ENCODE assay signal across 11 cellular contexts in genomic region chr19:18684642-18684993, GRCh38. TPM values are rescaled to one million over a fixed set of nuclear protein-coding genes. Genes with fewer than 3 reads are reported as not detected.
DNase-seq lines count a peak whose midpoint lies in the region; ATAC-seq, FAIRE-seq and TF ChIP-seq lines count a peak whose summit lies in the region.
"Had no signal": no experiment of that assay in that cellular context is flagged by ENCODE, and none has a peak within 500 bp of the region (broad histone marks: within the 10 kb centered on the region; RNA-seq: fewer than 3 reads in every experiment).

No MANE protein-coding gene starts in this region.

- no peaks in the 10 kb centered on the region for H3K27me3 Mint-ChIP-seq in stimulated activated naive CD8-positive, alpha-beta T cell treated with anti-CD3 and anti-CD28 coated beads, Interleukin-15, Interleukin-2, amounts not matched to agents 100 ng/mL and 50 ng/mL, for 24 hours
- H3K27me3 Mint-ChIP-seq in astrocyte (ENCODE audit: low read depth, unreplicated experiment) = no peaks in the 10 kb centered on the region
- H3K27me3 Mint-ChIP-seq in naive thymus-derived CD4-positive, alpha-beta T cell = peaks cover 0 to 3% (median 0%) of the 10 kb centered on the region in 5 donors

- peaks cover 43% of the 10 kb centered on the region for H3K79me2 ChIP-seq in astrocyte (ENCODE audit: insufficient read depth, low read length)

- H3K4me1 Mint-ChIP-seq in stimulated activated naive CD8-positive, alpha-beta T cell treated with anti-CD3 and anti-CD28 coated beads, Interleukin-15, Interleukin-2, amounts not matched to agents 100 ng/mL and 50 ng/mL, for 24 hours (ENCODE audit: low read depth) = peaks cover 13% of the 10 kb centered on the region
- peaks cover 6% of the 10 kb centered on the region for H3K4me1 Mint-ChIP-seq in astrocyte (ENCODE audit: low read depth, unreplicated experiment)
- peaks cover 8 to 51% (median 29%) of the 10 kb centered on the region in 7 donors for H3K4me1 Mint-ChIP-seq in naive thymus-derived CD4-positive, alpha-beta T cell

- intact Hi-C loops in naive thymus-derived CD4-positive, alpha-beta T cell (cut with micrococcal nuclease) = loop anchor here (2.0 to 5.0 kb wide), 3 partner anchors 16 to 233 kb away; partner anchors contain the start of genes COPE (in 1 of the 2), DDX49 (in 1 of the 2) and REX1BD (in 1 of the 2)

- peak overlapping the region; percentile 88 for H3K4me2 ChIP-seq in astrocyte (ENCODE audit: low read length)

- no peaks in the 10 kb centered on the region for H3K36me3 ChIP-seq in astrocyte (ENCODE audit: insufficient read depth, low read length)
- peaks cover 0 to 4% (median 0%) of the 10 kb centered on the region in 3 experiments for H3K36me3 ChIP-seq in naive thymus-derived CD4-positive, alpha-beta T cell (ENCODE audit: control insufficient read depth in 2 of 3, insufficient read depth in 3 of 3, low read length in 3 of 3)

- H3K9me3 ChIP-seq in astrocyte (ENCODE audit: insufficient read depth, low read depth, low read length) = no peaks in the 10 kb centered on the region
- no peaks in the 10 kb centered on the region for H3K9me3 ChIP-seq in naive thymus-derived CD4-positive, alpha-beta T cell (ENCODE audit: control insufficient read depth in 2 of 3, low read length in 3 of 3)

- no peaks in the 10 kb centered on the region for H3K27me3 ChIP-seq in astrocyte (ENCODE audit: insufficient read depth, low read length)
- no peaks in the 10 kb centered on the region for H3K27me3 ChIP-seq in naive thymus-derived CD4-positive, alpha-beta T cell (ENCODE audit: control insufficient read depth in 2 of 2, insufficient read depth in 2 of 2, low read length in 2 of 2)

- H4K20me1 ChIP-seq in astrocyte (ENCODE audit: insufficient read depth, low read length) = peaks cover 43% of the 10 kb centered on the region

- H3K4me3 Mint-ChIP-seq in stimulated activated naive CD8-positive, alpha-beta T cell treated with anti-CD3 and anti-CD28 coated beads, Interleukin-15, Interleukin-2, amounts not matched to agents 100 ng/mL and 50 ng/mL, for 24 hours = peak overlapping the region; percentile 58
- peak overlapping the region; percentile 80 for H3K4me3 Mint-ChIP-seq in astrocyte (ENCODE audit: unreplicated experiment)
- H3K4me3 Mint-ChIP-seq in naive thymus-derived CD4-positive, alpha-beta T cell = peak overlapping the region; percentile 47 to 88 (median 80)

- H3K36me3 Mint-ChIP-seq in stimulated activated naive CD8-positive, alpha-beta T cell treated with anti-CD3 and anti-CD28 coated beads, Interleukin-15, Interleukin-2, amounts not matched to agents 100 ng/mL and 50 ng/mL, for 24 hours (ENCODE audit: low read depth) = no peaks in the 10 kb centered on the region
- H3K36me3 Mint-ChIP-seq in astrocyte (ENCODE audit: low read depth, unreplicated experiment) = peaks cover 3% of the 10 kb centered on the region
- H3K36me3 Mint-ChIP-seq in naive thymus-derived CD4-positive, alpha-beta T cell = no peaks in the 10 kb centered on the region

- peak overlapping the region; percentile 68 for H3K9ac ChIP-seq in astrocyte (ENCODE audit: low read length)

- H3K9me3 Mint-ChIP-seq in stimulated activated naive CD8-positive, alpha-beta T cell treated with anti-CD3 and anti-CD28 coated beads, Interleukin-15, Interleukin-2, amounts not matched to agents 100 ng/mL and 50 ng/mL, for 24 hours = no peaks in the 10 kb centered on the region
- no peaks in the 10 kb centered on the region for H3K9me3 Mint-ChIP-seq in astrocyte (ENCODE audit: unreplicated experiment)
- no peaks in the 10 kb centered on the region for H3K9me3 Mint-ChIP-seq in naive thymus-derived CD4-positive, alpha-beta T cell

- H3K4me1 ChIP-seq in astrocyte (ENCODE audit: insufficient read depth, low read length) = peaks cover 10% of the 10 kb centered on the region
- peaks cover 12 to 16% of the 10 kb centered on the region in 2 donors for H3K4me1 ChIP-seq in naive thymus-derived CD4-positive, alpha-beta T cell (ENCODE audit: control insufficient read depth in 2 of 2, insufficient read depth in 2 of 2, low read length in 2 of 2)

- no peak overlapping the region for H3K27ac ChIP-seq in astrocyte (ENCODE audit: low read depth, low read length)
- no peak overlapping the region for H3K27ac ChIP-seq in naive thymus-derived CD4-positive, alpha-beta T cell (ENCODE audit: low read depth, low read length)
- H3K27ac ChIP-seq: epithelial cell of prostate, HL-60 had no signal

- H3K4me3 ChIP-seq in astrocyte (ENCODE audit: insufficient read depth, low read depth, low read length) = no peak overlapping the region
- H3K4me3 ChIP-seq in naive thymus-derived CD4-positive, alpha-beta T cell (ENCODE audit: low read length) = no peak overlapping the region

- CTCF ChIA-PET in naive thymus-derived CD4-positive, alpha-beta T cell (lab: Charles Lee) = no interaction called here

- DNase-seq in stimulated activated naive CD8-positive, alpha-beta T cell treated with anti-CD3 and anti-CD28 coated beads, Interleukin-15, Interleukin-2, amounts not matched to agents 100 U/mL and 50 U/mL, for 24 hours = no peak
- no peak for DNase-seq in astrocyte (ENCODE audit: low read depth)
- no peak for DNase-seq in naive thymus-derived CD4-positive, alpha-beta T cell
- DNase-seq in DMS53 (lab: John Stamatoyannopoulos, UW) = no peak
- no peak for DNase-seq in glomerular visceral epithelial cell (ENCODE audit: extremely low spot score)
- no peak for DNase-seq in stimulated activated CD4-positive, alpha-beta T cell treated with anti-CD3 and anti-CD28 coated beads, Interleukin-4, amount 100 ng/mL, for 24 hours
- no peak for DNase-seq in stimulated activated CD4-positive, alpha-beta T cell treated with anti-CD3 and anti-CD28 coated beads, Interleukin-2, amount 100 ng/mL, for 48 hours
- DNase-seq: DMS153 had no signal

- ATAC-seq in stimulated activated naive CD8-positive, alpha-beta T cell treated with anti-CD3 and anti-CD28 coated beads, Interleukin-15, Interleukin-2, amounts not matched to agents 100 U/mL and 50 U/mL, for 24 hours = no peak
- no peak for ATAC-seq in naive thymus-derived CD4-positive, alpha-beta T cell

- no peak for FAIRE-seq in astrocyte (lab: Jason Lieb, UNC)

- H2AFZ ChIP-seq in astrocyte (ENCODE audit: low read depth, low read length) = no peak overlapping the region

- TF ChIP-seq CTCF in astrocyte (IDR thresholded peaks at IDR 0.05; ENCODE audit: insufficient read depth, low read depth, low read length) = no peak

- POLR2A ChIA-PET in naive thymus-derived CD4-positive, alpha-beta T cell (lab: Charles Lee) = interaction anchor here (1.0 to 3.4 kb wide), 2 partner anchors 15 to 147 kb away, joined by 5 to 17 read pairs; partner anchors contain the start of gene UPF1

- H3K27ac Mint-ChIP-seq in stimulated activated naive CD8-positive, alpha-beta T cell treated with anti-CD3 and anti-CD28 coated beads, Interleukin-15, Interleukin-2, amounts not matched to agents 100 ng/mL and 50 ng/mL, for 24 hours = peak overlapping the region; percentile 28
- H3K27ac Mint-ChIP-seq in astrocyte (ENCODE audit: unreplicated experiment) = no peak overlapping the region
- peak overlapping the region in 5 of 9 donors; percentile 31 to 61 (median 54) for H3K27ac Mint-ChIP-seq in naive thymus-derived CD4-positive, alpha-beta T cell

RNA-seq across cellular contexts. Expression of gene CRTC1, which starts 1.1 kb away (rescaled TPM):
- total RNA-seq in astrocyte = 8.4 and 8.8 TPM in 2 replicates
- total RNA-seq in naive thymus-derived CD4-positive, alpha-beta T cell = 10 to 100 TPM in 4 of 5 experiments, 1 to 10 TPM in 1; 8.4 to 23.4 (median 22.3) TPM
- polyA plus RNA-seq in naive thymus-derived CD4-positive, alpha-beta T cell = 1 to 10 TPM in 1 of 2 donors, under 1 TPM in 1; 0.97 to 1.7 TPM

RNA-seq across cellular contexts. Expression of gene KLHL26, which starts 47.8 kb away (rescaled TPM):
- total RNA-seq in astrocyte = 4.4 and 6.0 TPM in 2 replicates
- total RNA-seq in naive thymus-derived CD4-positive, alpha-beta T cell = 10 to 100 TPM in 4 of 5 experiments, 1 to 10 TPM in 1; 9.5 to 16.3 (median 12.7) TPM
- 1 to 10 TPM; 3.7 to 6.1 TPM for polyA plus RNA-seq in naive thymus-derived CD4-positive, alpha-beta T cell
